In genomic region chr12:6613776-6614512, GRCh38 we compare ENCODE assay signal across 8 cellular contexts. TPM values are rescaled to one million over a fixed set of nuclear protein-coding genes. Genes with fewer than 3 reads are reported as not detected.
A peak's percentile ranks its signal among the peaks of the same experiment; 100 is the strongest.
DNase-seq lines count a peak whose midpoint lies in the region; ATAC-seq and TF ChIP-seq lines count a peak whose summit lies in the region.

No MANE protein-coding gene starts in this region.

- no peaks in the 10 kb centered on the region for H3K27me3 ChIP-seq in Panc1 (ENCODE audit: control insufficient read depth, insufficient read depth, low read length)
- H3K27me3 ChIP-seq in cardiac muscle cell, result no peaks in the 10 kb centered on the region

- H3K9me3 ChIP-seq in ES-I3 (ENCODE audit: control insufficient read depth, insufficient read depth, low read length), result no peaks in the 10 kb centered on the region
- no peaks in the 10 kb centered on the region for H3K9me3 ChIP-seq in Panc1 (ENCODE audit: control insufficient read depth, insufficient read depth, low read depth, low read length)
- H3K9me3 ChIP-seq in cardiac muscle cell (ENCODE audit: low read depth), result no peaks in the 10 kb centered on the region

- POLR2A ChIA-PET in Panc1 (lab: Charles Lee), result interaction anchor here (0.6 kb wide), 1 partner anchor 69 kb away, joined by 3 read pairs; no protein-coding TSS in a partner anchor

- no TSS peak for BruUV-seq in Panc1 (replicated peaks; lab: Mats Ljungman, UMichigan)

- peak; percentile 94 for DNase-seq in LHCN-M2 (ENCODE audit: low read depth)
- DNase-seq in Panc1 (ENCODE audit: low read depth, low spot score), result no peak
- peak; percentile 58 to 99 (median 92) for DNase-seq in anterior cingulate cortex (lab: John Stamatoyannopoulos, UW)
- DNase-seq in cardiac muscle cell (ENCODE audit: low read depth in 1 of 2, low spot score in 1 of 2), result peak; percentile 96 to 99
- DNase-seq in nucleus accumbens (lab: John Stamatoyannopoulos, UW), result peak in 55 of 56 donors; percentile 70 to 100 (median 94)

- intact Hi-C loops in Panc1 (cut with micrococcal nuclease; ENCODE audit: unreplicated experiment), result no loop called here

- H3K4me3 ChIP-seq in Panc1 (ENCODE audit: low read depth in 2 of 2, low read length in 2 of 2) (no peak overlapping the region), cardiac muscle cell (no peak overlapping the region)

- H3K36me3 ChIP-seq in ES-I3 (ENCODE audit: insufficient read depth, low read length) (no peaks in the 10 kb centered on the region), Panc1 (ENCODE audit: control insufficient read depth, insufficient read depth, low read length) (no peaks in the 10 kb centered on the region), cardiac muscle cell (no peaks in the 10 kb centered on the region)

- H3K9ac ChIP-seq in ES-I3 (ENCODE audit: low read depth, low read length), result peak overlapping the region; percentile 12; the same call in 1 of the 2 replicates

- in situ Hi-C loops in Panc1 (cut with HindIII; ENCODE audit: low pct_unique_long_range_greater_than_20kb, low sequenced_read_pairs), result no loop called here

- peak; percentile 56 for ATAC-seq in Panc1
- no peak for ATAC-seq in HG03439 (IDR thresholded peaks at IDR 0.05; ENCODE audit: unreplicated experiment)
- ATAC-seq in GM18909 (IDR thresholded peaks at IDR 0.05; ENCODE audit: poor library complexity, unreplicated experiment), result no peak

- H3K27ac ChIP-seq in Panc1 (ENCODE audit: low read length) (peak overlapping the region; percentile 39; the same call in 1 of the 2 replicates), cardiac muscle cell (peak overlapping the region; percentile 88)

- CTCF ChIA-PET in Panc1 (lab: Charles Lee), result no interaction called here

- H3K4me1 ChIP-seq in ES-I3 (ENCODE audit: insufficient read depth, low read length) (peaks cover 25% of the 10 kb centered on the region), Panc1 (ENCODE audit: control insufficient read depth, insufficient read depth, low read length) (peaks cover 4% of the 10 kb centered on the region), cardiac muscle cell (ENCODE audit: low read depth) (peaks cover 33% of the 10 kb centered on the region)

- TF ChIP-seq CTCF in Panc1 (IDR thresholded peaks at IDR 0.05), result no peak
- peak; percentile 13 for TF ChIP-seq CTCF in cardiac muscle cell (IDR thresholded peaks at IDR 0.05; ENCODE audit: low read depth, low read length)

RNA-seq across cellular contexts. Expression of gene CHD4, which starts 6.8 kb away (rescaled TPM):
- total RNA-seq in LHCN-M2 (2014; rRNA removed), result 200 and 240 TPM in 2 replicates
- 106 TPM for polyA plus RNA-seq in LHCN-M2 (2012)
- total RNA-seq in Panc1 (2021; ENCODE audit: unreplicated experiment), result 123 TPM
- 72.8 TPM for polyA plus RNA-seq in Panc1 (2012; ENCODE audit: insufficient read length)
- total RNA-seq in cardiac muscle cell, result 363 and 580 TPM in 2 replicates
- 155 and 204 TPM in 2 replicates for polyA plus RNA-seq in cardiac muscle cell

RNA-seq across cellular contexts. Expression of gene LPAR5, which starts 21.8 kb away (rescaled TPM):
- not detected in 2 replicates for total RNA-seq in LHCN-M2 (2014; rRNA removed)
- polyA plus RNA-seq in LHCN-M2 (2012), result not detected
- total RNA-seq in Panc1 (2021; ENCODE audit: unreplicated experiment), result not detected
- polyA plus RNA-seq in Panc1 (2012; ENCODE audit: insufficient read length), result not detected
- total RNA-seq in cardiac muscle cell, result 0.07 and 0.71 TPM in 2 replicates
- 0.10 and 0.78 TPM in 2 replicates for polyA plus RNA-seq in cardiac muscle cell

RNA-seq across cellular contexts. Expression of gene ACRBP, which starts 33.3 kb away (rescaled TPM):
- total RNA-seq in LHCN-M2 (2014; rRNA removed) (0.32 TPM in 1 of 2 replicates, not detected in the other), Panc1 (2021; ENCODE audit: unreplicated experiment) (0.54 TPM), cardiac muscle cell (0.99 and 2.8 TPM in 2 replicates)
- polyA plus RNA-seq in LHCN-M2 (2012), result not detected
- polyA plus RNA-seq in Panc1 (2012; ENCODE audit: insufficient read length), result 0.71 TPM
- 2.6 and 7.0 TPM in 2 replicates for polyA plus RNA-seq in cardiac muscle cell

RNA-seq across cellular contexts. Expression of gene NOP2, which starts 45.9 kb away (rescaled TPM):
- 88.9 and 101 TPM in 2 replicates for total RNA-seq in LHCN-M2 (2014; rRNA removed)
- 27.3 TPM for polyA plus RNA-seq in LHCN-M2 (2012)
- total RNA-seq in Panc1 (2021; ENCODE audit: unreplicated experiment), result 90.3 TPM
- polyA plus RNA-seq in Panc1 (2012; ENCODE audit: insufficient read length), result 61.6 TPM
- 20.4 and 45.5 TPM in 2 replicates for total RNA-seq in cardiac muscle cell
- polyA plus RNA-seq in cardiac muscle cell, result 36.2 and 38.2 TPM in 2 replicates

RNA-seq across cellular contexts. Expression of gene ING4, which starts 49.0 kb away (rescaled TPM):
- 26.3 and 40.8 TPM in 2 replicates for total RNA-seq in LHCN-M2 (2014; rRNA removed)
- 28.9 TPM for polyA plus RNA-seq in LHCN-M2 (2012)
- total RNA-seq in Panc1 (2021; ENCODE audit: unreplicated experiment), result 11.4 TPM
- 17.2 TPM for polyA plus RNA-seq in Panc1 (2012; ENCODE audit: insufficient read length)
- total RNA-seq in cardiac muscle cell, result 95.2 and 107 TPM in 2 replicates
- 95.3 and 96.2 TPM in 2 replicates for polyA plus RNA-seq in cardiac muscle cell
